In genomic region chr1:38265293-38266196, GRCh38 we compare ENCODE assay signal across 22 cellular contexts.
"Had no signal": no experiment of that assay in that cellular context is flagged by ENCODE, and none has a peak within 500 bp of the region (broad histone marks: within the 10 kb centered on the region; RNA-seq: fewer than 3 reads in every experiment).

No MANE protein-coding gene starts in this region.

- ATAC-seq: gastroesophageal sphincter, left cardiac atrium, left ventricle myocardium superior, psoas muscle, sciatic nerve had no signal

- H3K79me2 ChIP-seq: parathyroid adenoma had no signal

- H3K4me1 Mint-ChIP-seq: naive B cell had no signal

- FAIRE-seq: colon, kidney had no signal

- H3K36me3 Mint-ChIP-seq: naive B cell had no signal

- H3K9me3 Mint-ChIP-seq: dendritic cell treated with granulocyte-macrophage colony-stimulating factor and Interleukin-4, amounts not matched to agents 40 ng/mL and 50 ng/mL, for 4 days had no signal

- H3K27ac Mint-ChIP-seq: dendritic cell treated with granulocyte-macrophage colony-stimulating factor and Interleukin-4, amounts not matched to agents 40 ng/mL and 50 ng/mL, for 4 days; nephron had no signal

- H3K4me3 ChIP-seq: esophagus squamous epithelium, gastroesophageal sphincter, lung, psoas muscle, stomach, thoracic aorta, transverse colon had no signal

- DNase-seq: esophagus squamous epithelium; foreskin fibroblast; kidney; left cardiac atrium; left ventricle myocardium superior; mesenchymal stem cell; naive B cell; retina; stimulated activated CD4-positive, alpha-beta T cell treated with anti-CD3 and anti-CD28 coated beads, Interleukin-12 subunit alpha, Interleukin-12 subunit beta, amount 100 ng/mL, for 4 hours; stimulated activated naive CD4-positive, alpha-beta T cell; stomach; substantia nigra had no signal

- H3K4me1 ChIP-seq: esophagus squamous epithelium, gastroesophageal sphincter, parathyroid adenoma, psoas muscle, stomach had no signal

- H2AFZ ChIP-seq: parathyroid adenoma had no signal

- H3K4me3 Mint-ChIP-seq: dendritic cell treated with granulocyte-macrophage colony-stimulating factor and Interleukin-4, amounts not matched to agents 40 ng/mL and 50 ng/mL, for 4 days; nephron had no signal

- H3K9me3 ChIP-seq: esophagus squamous epithelium, psoas muscle, stomach, thoracic aorta, transverse colon had no signal

- H3K27ac ChIP-seq: esophagus squamous epithelium, gastroesophageal sphincter, parathyroid adenoma, psoas muscle, stomach, thoracic aorta had no signal

- H3K36me3 ChIP-seq: esophagus squamous epithelium, gastroesophageal sphincter, stomach, thoracic aorta, transverse colon had no signal

- H3K9ac ChIP-seq: parathyroid adenoma had no signal
